ENCODE assay signal across 1 cellular context in the genomic region with DNA sequence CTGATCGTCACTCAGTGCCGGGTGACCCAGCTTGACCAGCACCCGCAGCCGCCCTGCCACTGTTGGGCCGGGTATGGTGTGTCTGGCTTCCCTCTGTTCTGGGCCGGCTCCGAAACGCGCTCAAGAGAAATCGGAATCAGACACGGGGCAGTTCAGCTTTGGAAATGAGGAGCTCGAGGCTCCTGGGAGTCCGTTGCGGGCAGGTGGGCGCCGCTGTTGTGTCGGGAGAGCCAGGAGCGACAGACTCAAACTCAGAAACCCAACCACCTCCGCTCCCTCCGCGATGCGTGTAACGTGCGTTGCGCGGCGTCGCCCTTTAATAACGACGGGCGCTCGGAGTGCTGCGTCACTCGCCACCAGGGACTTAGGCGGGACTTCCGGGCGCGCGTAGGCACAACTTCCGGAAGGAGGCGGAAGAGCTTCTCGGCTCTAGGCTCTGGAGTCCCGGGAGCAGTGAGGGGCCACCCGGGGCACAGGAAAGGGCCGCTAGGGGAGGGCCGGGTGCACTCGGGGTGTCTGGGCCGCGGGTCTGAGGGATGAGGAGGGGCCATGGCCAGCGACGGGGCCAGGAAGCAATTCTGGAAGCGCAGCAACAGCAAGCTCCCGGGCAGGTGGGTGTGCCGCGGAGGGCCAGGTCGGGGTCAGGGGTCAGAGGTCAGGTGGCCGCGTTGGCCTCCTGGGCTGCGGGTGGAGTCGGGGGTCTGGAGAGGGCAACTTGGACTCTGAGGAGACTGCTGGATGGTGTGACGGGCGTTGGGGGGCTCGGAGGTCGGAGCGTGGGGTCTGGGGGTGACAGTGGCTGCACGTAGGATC.
A peak's percentile ranks its signal among the peaks of the same experiment; 100 is the strongest.
TF ChIP-seq lines count a peak whose summit lies in the region.

A gene with protein sequence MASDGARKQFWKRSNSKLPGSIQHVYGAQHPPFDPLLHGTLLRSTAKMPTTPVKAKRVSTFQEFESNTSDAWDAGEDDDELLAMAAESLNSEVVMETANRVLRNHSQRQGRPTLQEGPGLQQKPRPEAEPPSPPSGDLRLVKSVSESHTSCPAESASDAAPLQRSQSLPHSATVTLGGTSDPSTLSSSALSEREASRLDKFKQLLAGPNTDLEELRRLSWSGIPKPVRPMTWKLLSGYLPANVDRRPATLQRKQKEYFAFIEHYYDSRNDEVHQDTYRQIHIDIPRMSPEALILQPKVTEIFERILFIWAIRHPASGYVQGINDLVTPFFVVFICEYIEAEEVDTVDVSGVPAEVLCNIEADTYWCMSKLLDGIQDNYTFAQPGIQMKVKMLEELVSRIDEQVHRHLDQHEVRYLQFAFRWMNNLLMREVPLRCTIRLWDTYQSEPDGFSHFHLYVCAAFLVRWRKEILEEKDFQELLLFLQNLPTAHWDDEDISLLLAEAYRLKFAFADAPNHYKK (plus strand): TSS at position 413 of the 813 bp plus-strand sequence. CDS start 137 bp downstream, at position 550.

TF ChIP-seq in HepG2, 621 proteins besides CTCF, POLR2A, EP300 and RAD21 (continued from another document and continues in another):
- 0 out of 2 replicates have a peak, but pooled peaks have one; percentile 78 for TF ChIP-seq ZNF674 (CRISPR knock-in tag; IDR thresholded peaks at IDR 0.05; ENCODE audit: low read depth)
- peak; percentile 83; the same call in 1 of the 2 replicates for TF ChIP-seq SMAD3 (CRISPR knock-in tag; IDR thresholded peaks at IDR 0.05)
- TF ChIP-seq, protein P1, sequence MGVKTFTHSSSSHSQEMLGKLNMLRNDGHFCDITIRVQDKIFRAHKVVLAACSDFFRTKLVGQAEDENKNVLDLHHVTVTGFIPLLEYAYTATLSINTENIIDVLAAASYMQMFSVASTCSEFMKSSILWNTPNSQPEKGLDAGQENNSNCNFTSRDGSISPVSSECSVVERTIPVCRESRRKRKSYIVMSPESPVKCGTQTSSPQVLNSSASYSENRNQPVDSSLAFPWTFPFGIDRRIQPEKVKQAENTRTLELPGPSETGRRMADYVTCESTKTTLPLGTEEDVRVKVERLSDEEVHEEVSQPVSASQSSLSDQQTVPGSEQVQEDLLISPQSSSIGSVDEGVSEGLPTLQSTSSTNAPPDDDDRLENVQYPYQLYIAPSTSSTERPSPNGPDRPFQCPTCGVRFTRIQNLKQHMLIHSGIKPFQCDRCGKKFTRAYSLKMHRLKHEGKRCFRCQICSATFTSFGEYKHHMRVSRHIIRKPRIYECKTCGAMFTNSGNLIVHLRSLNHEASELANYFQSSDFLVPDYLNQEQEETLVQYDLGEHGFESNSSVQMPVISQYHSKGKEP (CRISPR knock-in tag; IDR thresholded peaks at IDR 0.05), result no peak; the same call in none of the 2 replicates
- TF ChIP-seq RORA (CRISPR knock-in tag; IDR thresholded peaks at IDR 0.05), result no peak
- TF ChIP-seq, protein P2, sequence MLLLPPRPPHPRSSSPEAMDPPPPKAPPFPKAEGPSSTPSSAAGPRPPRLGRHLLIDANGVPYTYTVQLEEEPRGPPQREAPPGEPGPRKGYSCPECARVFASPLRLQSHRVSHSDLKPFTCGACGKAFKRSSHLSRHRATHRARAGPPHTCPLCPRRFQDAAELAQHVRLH (CRISPR knock-in tag; IDR thresholded peaks at IDR 0.05; ENCODE audit: borderline replicate concordance, low read depth), result peak; percentile 60; the same call in 1 of the 2 replicates
- TF ChIP-seq, protein P3, sequence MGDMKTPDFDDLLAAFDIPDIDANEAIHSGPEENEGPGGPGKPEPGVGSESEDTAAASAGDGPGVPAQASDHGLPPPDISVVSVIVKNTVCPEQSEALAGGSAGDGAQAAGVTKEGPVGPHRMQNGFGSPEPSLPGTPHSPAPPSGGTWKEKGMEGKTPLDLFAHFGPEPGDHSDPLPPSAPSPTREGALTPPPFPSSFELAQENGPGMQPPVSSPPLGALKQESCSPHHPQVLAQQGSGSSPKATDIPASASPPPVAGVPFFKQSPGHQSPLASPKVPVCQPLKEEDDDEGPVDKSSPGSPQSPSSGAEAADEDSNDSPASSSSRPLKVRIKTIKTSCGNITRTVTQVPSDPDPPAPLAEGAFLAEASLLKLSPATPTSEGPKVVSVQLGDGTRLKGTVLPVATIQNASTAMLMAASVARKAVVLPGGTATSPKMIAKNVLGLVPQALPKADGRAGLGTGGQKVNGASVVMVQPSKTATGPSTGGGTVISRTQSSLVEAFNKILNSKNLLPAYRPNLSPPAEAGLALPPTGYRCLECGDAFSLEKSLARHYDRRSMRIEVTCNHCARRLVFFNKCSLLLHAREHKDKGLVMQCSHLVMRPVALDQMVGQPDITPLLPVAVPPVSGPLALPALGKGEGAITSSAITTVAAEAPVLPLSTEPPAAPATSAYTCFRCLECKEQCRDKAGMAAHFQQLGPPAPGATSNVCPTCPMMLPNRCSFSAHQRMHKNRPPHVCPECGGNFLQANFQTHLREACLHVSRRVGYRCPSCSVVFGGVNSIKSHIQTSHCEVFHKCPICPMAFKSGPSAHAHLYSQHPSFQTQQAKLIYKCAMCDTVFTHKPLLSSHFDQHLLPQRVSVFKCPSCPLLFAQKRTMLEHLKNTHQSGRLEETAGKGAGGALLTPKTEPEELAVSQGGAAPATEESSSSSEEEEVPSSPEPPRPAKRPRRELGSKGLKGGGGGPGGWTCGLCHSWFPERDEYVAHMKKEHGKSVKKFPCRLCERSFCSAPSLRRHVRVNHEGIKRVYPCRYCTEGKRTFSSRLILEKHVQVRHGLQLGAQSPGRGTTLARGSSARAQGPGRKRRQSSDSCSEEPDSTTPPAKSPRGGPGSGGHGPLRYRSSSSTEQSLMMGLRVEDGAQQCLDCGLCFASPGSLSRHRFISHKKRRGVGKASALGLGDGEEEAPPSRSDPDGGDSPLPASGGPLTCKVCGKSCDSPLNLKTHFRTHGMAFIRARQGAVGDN (CRISPR knock-in tag; IDR thresholded peaks at IDR 0.05), result peak; percentile 97
- TF ChIP-seq BRD4 (CRISPR knock-in tag; IDR thresholded peaks at IDR 0.05), result peak; percentile 76
- 0 out of 2 replicates have a peak, but pooled peaks have one; percentile 60 for TF ChIP-seq ZNF556 (CRISPR knock-in tag; IDR thresholded peaks at IDR 0.05; ENCODE audit: borderline replicate concordance)
- TF ChIP-seq, protein P4, sequence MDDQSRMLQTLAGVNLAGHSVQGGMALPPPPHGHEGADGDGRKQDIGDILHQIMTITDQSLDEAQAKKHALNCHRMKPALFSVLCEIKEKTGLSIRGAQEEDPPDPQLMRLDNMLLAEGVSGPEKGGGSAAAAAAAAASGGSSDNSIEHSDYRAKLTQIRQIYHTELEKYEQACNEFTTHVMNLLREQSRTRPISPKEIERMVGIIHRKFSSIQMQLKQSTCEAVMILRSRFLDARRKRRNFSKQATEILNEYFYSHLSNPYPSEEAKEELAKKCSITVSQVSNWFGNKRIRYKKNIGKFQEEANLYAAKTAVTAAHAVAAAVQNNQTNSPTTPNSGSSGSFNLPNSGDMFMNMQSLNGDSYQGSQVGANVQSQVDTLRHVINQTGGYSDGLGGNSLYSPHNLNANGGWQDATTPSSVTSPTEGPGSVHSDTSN (CRISPR knock-in tag; IDR thresholded peaks at IDR 0.05; ENCODE audit: borderline replicate concordance), result no peak
- no peak for TF ChIP-seq TCF12 (IDR thresholded peaks at IDR 0.05)
- 0 out of 2 replicates have a peak, but pooled peaks have one; percentile 84 for TF ChIP-seq TCF12 (CRISPR knock-in tag; IDR thresholded peaks at IDR 0.05)
- TF ChIP-seq ZNF792 (CRISPR knock-in tag; IDR thresholded peaks at IDR 0.05), result peak; percentile 92
- peak; percentile 44; the same call in 1 of the 2 replicates for TF ChIP-seq GLI4 (CRISPR knock-in tag; IDR thresholded peaks at IDR 0.05; ENCODE audit: borderline replicate concordance)
- TF ChIP-seq ZNF350 (CRISPR knock-in tag; IDR thresholded peaks at IDR 0.05; ENCODE audit: borderline replicate concordance, low read depth), result peak; percentile 87; the same call in 1 of the 2 replicates
- TF ChIP-seq, protein P5, sequence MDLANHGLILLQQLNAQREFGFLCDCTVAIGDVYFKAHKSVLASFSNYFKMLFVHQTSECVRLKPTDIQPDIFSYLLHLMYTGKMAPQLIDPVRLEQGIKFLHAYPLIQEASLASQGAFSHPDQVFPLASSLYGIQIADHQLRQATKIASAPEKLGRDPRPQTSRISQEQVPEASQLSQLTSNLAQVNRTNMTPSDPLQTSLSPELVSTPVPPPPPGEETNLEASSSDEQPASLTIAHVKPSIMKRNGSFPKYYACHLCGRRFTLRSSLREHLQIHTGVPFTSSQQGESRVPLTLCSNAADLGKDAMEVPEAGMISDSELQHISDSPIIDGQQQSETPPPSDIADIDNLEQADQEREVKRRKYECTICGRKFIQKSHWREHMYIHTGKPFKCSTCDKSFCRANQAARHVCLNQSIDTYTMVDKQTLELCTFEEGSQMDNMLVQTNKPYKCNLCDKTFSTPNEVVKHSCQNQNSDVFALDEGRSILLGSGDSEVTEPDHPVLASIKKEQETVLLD (CRISPR knock-in tag; IDR thresholded peaks at IDR 0.05; ENCODE audit: low read depth), result peak; percentile 68; the same call in 1 of the 2 replicates
- peak; percentile 70; the same call in 1 of the 2 replicates for TF ChIP-seq WIZ (CRISPR knock-in tag; IDR thresholded peaks at IDR 0.05)
- TF ChIP-seq TMF1 (CRISPR knock-in tag; IDR thresholded peaks at IDR 0.05; ENCODE audit: low read depth), result no peak
- TF ChIP-seq TRIM24 (CRISPR knock-in tag; IDR thresholded peaks at IDR 0.05), result no peak
- no peak for TF ChIP-seq ZNF12 (CRISPR knock-in tag; IDR thresholded peaks at IDR 0.05)
- TF ChIP-seq, protein P6, sequence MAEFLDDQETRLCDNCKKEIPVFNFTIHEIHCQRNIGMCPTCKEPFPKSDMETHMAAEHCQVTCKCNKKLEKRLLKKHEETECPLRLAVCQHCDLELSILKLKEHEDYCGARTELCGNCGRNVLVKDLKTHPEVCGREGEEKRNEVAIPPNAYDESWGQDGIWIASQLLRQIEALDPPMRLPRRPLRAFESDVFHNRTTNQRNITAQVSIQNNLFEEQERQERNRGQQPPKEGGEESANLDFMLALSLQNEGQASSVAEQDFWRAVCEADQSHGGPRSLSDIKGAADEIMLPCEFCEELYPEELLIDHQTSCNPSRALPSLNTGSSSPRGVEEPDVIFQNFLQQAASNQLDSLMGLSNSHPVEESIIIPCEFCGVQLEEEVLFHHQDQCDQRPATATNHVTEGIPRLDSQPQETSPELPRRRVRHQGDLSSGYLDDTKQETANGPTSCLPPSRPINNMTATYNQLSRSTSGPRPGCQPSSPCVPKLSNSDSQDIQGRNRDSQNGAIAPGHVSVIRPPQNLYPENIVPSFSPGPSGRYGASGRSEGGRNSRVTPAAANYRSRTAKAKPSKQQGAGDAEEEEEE (CRISPR knock-in tag; IDR thresholded peaks at IDR 0.05; ENCODE audit: borderline replicate concordance), result no peak
- TF ChIP-seq, protein P7, sequence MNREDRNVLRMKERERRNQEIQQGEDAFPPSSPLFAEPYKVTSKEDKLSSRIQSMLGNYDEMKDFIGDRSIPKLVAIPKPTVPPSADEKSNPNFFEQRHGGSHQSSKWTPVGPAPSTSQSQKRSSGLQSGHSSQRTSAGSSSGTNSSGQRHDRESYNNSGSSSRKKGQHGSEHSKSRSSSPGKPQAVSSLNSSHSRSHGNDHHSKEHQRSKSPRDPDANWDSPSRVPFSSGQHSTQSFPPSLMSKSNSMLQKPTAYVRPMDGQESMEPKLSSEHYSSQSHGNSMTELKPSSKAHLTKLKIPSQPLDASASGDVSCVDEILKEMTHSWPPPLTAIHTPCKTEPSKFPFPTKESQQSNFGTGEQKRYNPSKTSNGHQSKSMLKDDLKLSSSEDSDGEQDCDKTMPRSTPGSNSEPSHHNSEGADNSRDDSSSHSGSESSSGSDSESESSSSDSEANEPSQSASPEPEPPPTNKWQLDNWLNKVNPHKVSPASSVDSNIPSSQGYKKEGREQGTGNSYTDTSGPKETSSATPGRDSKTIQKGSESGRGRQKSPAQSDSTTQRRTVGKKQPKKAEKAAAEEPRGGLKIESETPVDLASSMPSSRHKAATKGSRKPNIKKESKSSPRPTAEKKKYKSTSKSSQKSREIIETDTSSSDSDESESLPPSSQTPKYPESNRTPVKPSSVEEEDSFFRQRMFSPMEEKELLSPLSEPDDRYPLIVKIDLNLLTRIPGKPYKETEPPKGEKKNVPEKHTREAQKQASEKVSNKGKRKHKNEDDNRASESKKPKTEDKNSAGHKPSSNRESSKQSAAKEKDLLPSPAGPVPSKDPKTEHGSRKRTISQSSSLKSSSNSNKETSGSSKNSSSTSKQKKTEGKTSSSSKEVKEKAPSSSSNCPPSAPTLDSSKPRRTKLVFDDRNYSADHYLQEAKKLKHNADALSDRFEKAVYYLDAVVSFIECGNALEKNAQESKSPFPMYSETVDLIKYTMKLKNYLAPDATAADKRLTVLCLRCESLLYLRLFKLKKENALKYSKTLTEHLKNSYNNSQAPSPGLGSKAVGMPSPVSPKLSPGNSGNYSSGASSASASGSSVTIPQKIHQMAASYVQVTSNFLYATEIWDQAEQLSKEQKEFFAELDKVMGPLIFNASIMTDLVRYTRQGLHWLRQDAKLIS (CRISPR knock-in tag; IDR thresholded peaks at IDR 0.05), result 0 out of 2 replicates have a peak, but pooled peaks have one; percentile 66
- TF ChIP-seq RFX3 (CRISPR knock-in tag; IDR thresholded peaks at IDR 0.05), result no peak; the same call in 1 of the 2 replicates
- TF ChIP-seq, protein P8, sequence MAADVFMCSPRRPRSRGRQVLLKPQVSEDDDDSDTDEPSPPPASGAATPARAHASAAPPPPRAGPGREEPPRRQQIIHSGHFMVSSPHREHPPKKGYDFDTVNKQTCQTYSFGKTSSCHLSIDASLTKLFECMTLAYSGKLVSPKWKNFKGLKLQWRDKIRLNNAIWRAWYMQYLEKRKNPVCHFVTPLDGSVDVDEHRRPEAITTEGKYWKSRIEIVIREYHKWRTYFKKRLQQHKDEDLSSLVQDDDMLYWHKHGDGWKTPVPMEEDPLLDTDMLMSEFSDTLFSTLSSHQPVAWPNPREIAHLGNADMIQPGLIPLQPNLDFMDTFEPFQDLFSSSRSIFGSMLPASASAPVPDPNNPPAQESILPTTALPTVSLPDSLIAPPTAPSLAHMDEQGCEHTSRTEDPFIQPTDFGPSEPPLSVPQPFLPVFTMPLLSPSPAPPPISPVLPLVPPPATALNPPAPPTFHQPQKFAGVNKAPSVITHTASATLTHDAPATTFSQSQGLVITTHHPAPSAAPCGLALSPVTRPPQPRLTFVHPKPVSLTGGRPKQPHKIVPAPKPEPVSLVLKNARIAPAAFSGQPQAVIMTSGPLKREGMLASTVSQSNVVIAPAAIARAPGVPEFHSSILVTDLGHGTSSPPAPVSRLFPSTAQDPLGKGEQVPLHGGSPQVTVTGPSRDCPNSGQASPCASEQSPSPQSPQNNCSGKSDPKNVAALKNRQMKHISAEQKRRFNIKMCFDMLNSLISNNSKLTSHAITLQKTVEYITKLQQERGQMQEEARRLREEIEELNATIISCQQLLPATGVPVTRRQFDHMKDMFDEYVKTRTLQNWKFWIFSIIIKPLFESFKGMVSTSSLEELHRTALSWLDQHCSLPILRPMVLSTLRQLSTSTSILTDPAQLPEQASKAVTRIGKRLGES (CRISPR knock-in tag; IDR thresholded peaks at IDR 0.05; ENCODE audit: borderline replicate concordance), result no peak
- peak; percentile 73; the same call in 1 of the 2 replicates for TF ChIP-seq KLF6 (CRISPR knock-in tag; IDR thresholded peaks at IDR 0.05)
- peak; percentile 35; the same call in 1 of the 2 replicates for TF ChIP-seq CHD2 (IDR thresholded peaks at IDR 0.05; ENCODE audit: low read depth, low read length)
- peak; percentile 81 for TF ChIP-seq MIXL1 (CRISPR knock-in tag; IDR thresholded peaks at IDR 0.05)
- TF ChIP-seq ETV6 (CRISPR knock-in tag; conservative IDR thresholded peaks at IDR 0.05), result peak; percentile 79; the same call in 1 of the 2 replicates
- peak; percentile 48; the same call in 1 of the 2 replicates for TF ChIP-seq MAF1 (CRISPR knock-in tag; IDR thresholded peaks at IDR 0.05; ENCODE audit: borderline replicate concordance)
- TF ChIP-seq IRX3 (CRISPR knock-in tag; IDR thresholded peaks at IDR 0.05; ENCODE audit: borderline replicate concordance, low read depth), result 0 out of 2 replicates have a peak, but pooled peaks have one; percentile 27
